ENCODE assay signal across 1 cellular context in genomic region chr10:17742918-17743317, GRCh38.
TF ChIP-seq lines count a peak whose summit lies in the region.

No MANE protein-coding gene starts in this region.

TF ChIP-seq in K562, 482 proteins besides CTCF, POLR2A, EP300 and RAD21 (continued from another document):
- TF ChIP-seq FOXP4 (CRISPR knock-in tag; IDR thresholded peaks at IDR 0.05; ENCODE audit: borderline replicate concordance) (no peak), SMC3 (conservative IDR thresholded peaks at IDR 0.05; ENCODE audit: insufficient read depth, low read depth, low read length) (peak; percentile 59; the same call in 1 of the 2 replicates), SNRNP70 (optimal IDR thresholded peaks at IDR 0.05; ENCODE audit: low read depth, low read length) (no peak), ZNF384 (IDR thresholded peaks at IDR 0.05; ENCODE audit: low read depth, low read length) (peak; percentile 96), ZNF165 (CRISPR knock-in tag; IDR thresholded peaks at IDR 0.05; ENCODE audit: borderline replicate concordance) (no peak), POLR3G (IDR thresholded peaks at IDR 0.05; ENCODE audit: extremely low read depth, insufficient read length, insufficient replicate concordance) (no peak), ZNF224 (CRISPR knock-in tag; IDR thresholded peaks at IDR 0.05) (no peak), JUN (IDR thresholded peaks at IDR 0.05; ENCODE audit: borderline replicate concordance, low read depth, low read length) (no peak), JUN (CRISPR knock-in tag; IDR thresholded peaks at IDR 0.05; ENCODE audit: borderline replicate concordance) (no peak), VEZF1 (CRISPR knock-in tag; IDR thresholded peaks at IDR 0.05) (no peak)
